In the genomic region with DNA sequence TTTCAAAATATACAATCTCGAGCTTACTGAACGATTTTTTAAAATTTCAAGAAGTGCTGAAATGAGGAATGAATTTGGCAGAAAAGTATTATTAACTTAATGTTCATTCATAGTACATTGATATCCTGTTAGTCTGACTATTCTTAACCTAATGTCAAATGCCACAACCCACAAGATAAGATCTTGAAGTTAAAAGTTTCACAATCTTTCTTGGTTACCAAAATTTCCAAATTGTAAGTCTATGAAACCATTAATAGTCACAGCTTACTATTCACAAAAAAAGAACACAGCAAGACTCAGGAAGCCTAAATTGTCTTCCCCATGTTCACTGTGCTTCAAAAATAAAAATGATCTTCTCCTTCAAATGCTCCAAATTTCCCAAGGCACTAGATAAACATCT, we compare ENCODE assay signal across 15 cellular contexts.
DNase-seq lines count a peak whose midpoint lies in the region; ATAC-seq and TF ChIP-seq lines count a peak whose summit lies in the region.
"Had no signal": no experiment of that assay in that cellular context is flagged by ENCODE, and none has a peak within 500 bp of the region (broad histone marks: within the 10 kb centered on the region; RNA-seq: fewer than 3 reads in every experiment).

No MANE protein-coding gene starts in this region.

- H3K4me2 ChIP-seq in OCI-LY7 (ENCODE audit: low read length) = no peak overlapping the region

- no peak overlapping the region for H2AFZ ChIP-seq in OCI-LY7 (ENCODE audit: low read length)

- TF ChIP-seq CTCF in CD4-positive, alpha-beta T cell (IDR thresholded peaks at IDR 0.05) = no peak
- no peak for TF ChIP-seq CTCF in OCI-LY7 (conservative IDR thresholded peaks at IDR 0.05; ENCODE audit: low read length)
- TF ChIP-seq CTCF in foreskin fibroblast (IDR thresholded peaks at IDR 0.05; ENCODE audit: low read depth, low read length) = no peak

- H3K27me3 Mint-ChIP-seq in CD4-positive, alpha-beta T cell = no peaks in the 10 kb centered on the region
- no peaks in the 10 kb centered on the region for H3K27me3 Mint-ChIP-seq in T-helper 1 cell treated with Interleukin-12 subunit alpha and Interleukin-12 subunit beta and Interleukin-4 antibody, amounts not matched to agents 30 μg/mL and 1 μg/mL, for 36 hours (ENCODE audit: low read depth)
- no peaks in the 10 kb centered on the region for H3K27me3 Mint-ChIP-seq in immature natural killer cell (ENCODE audit: low read depth in 3 of 3)

- H3K79me2 ChIP-seq in OCI-LY7 (ENCODE audit: insufficient read depth, low read depth, low read length) = no peaks in the 10 kb centered on the region

- DNase-seq in CD4-positive, alpha-beta T cell = no peak
- DNase-seq in GM04503 (ENCODE audit: low read depth) (peak; percentile 5), immature natural killer cell (peak in 1 of 3 donors; percentile 14), aorta (no peak), OCI-LY7 (ENCODE audit: low spot score) (no peak), foreskin fibroblast (no peak)
- DNase-seq: left ventricle myocardium inferior, SW 1271 had no signal

- BruUV-seq in OCI-LY7 (replicated peaks; lab: Mats Ljungman, UMichigan) = no TSS peak

- intact Hi-C loops in CD4-positive, alpha-beta T cell (cut with DNase I, micrococcal nuclease) = no loop called here
- intact Hi-C loops in aorta (cut with DNase I) = no loop called here
- intact Hi-C loops in OCI-LY7 (cut with micrococcal nuclease; ENCODE audit: unreplicated experiment) = no loop called here

- H3K36me3 ChIP-seq in aorta (ENCODE audit: control insufficient read depth in 1 of 2, insufficient read depth in 2 of 2, low read length in 1 of 2) (no peaks in the 10 kb centered on the region), OCI-LY7 (ENCODE audit: insufficient read depth, low read length) (peaks cover 3% of the 10 kb centered on the region; the same call in 1 of the 2 replicates)

- no peaks in the 10 kb centered on the region for H3K9me2 ChIP-seq in OCI-LY7 (ENCODE audit: insufficient read depth, low read length)

- no peak overlapping the region for H3K4me3 Mint-ChIP-seq in CD4-positive, alpha-beta T cell
- H3K4me3 Mint-ChIP-seq in T-helper 1 cell treated with Interleukin-12 subunit alpha and Interleukin-12 subunit beta and Interleukin-4 antibody, amounts not matched to agents 30 μg/mL and 1 μg/mL, for 36 hours = peak overlapping the region; percentile 58
- peak overlapping the region in 1 of 5 donors; percentile 7 for H3K4me3 Mint-ChIP-seq in immature natural killer cell
- H3K4me3 Mint-ChIP-seq: neural crest cell had no signal

- H4K20me1 ChIP-seq in OCI-LY7 (ENCODE audit: insufficient read depth, low read length) = no peaks in the 10 kb centered on the region
- H4K20me1 ChIP-seq: BLaER1 treated with 17β-estradiol and CSF1 and Interleukin-3, amounts not matched to agents 10 nM and 100 nM had no signal

- H3K4me3 ChIP-seq in aorta (ENCODE audit: low read length in 2 of 2) (no peak overlapping the region), OCI-LY7 (ENCODE audit: low read depth, low read length, poor library complexity, severe bottlenecking) (no peak overlapping the region), foreskin fibroblast (ENCODE audit: low read depth in 1 of 2, low read length in 2 of 2) (no peak overlapping the region)
- H3K4me3 ChIP-seq: BLaER1 treated with 17β-estradiol and CSF1 and Interleukin-3, amounts not matched to agents 10 nM and 100 nM; left ventricle myocardium inferior had no signal

- H3K4me1 ChIP-seq in aorta (ENCODE audit: control insufficient read depth in 1 of 2, insufficient read depth in 2 of 2, low read length in 2 of 2) (no peaks in the 10 kb centered on the region), OCI-LY7 (ENCODE audit: insufficient read depth, low read length, poor library complexity, severe bottlenecking) (no peaks in the 10 kb centered on the region)

- POLR2A ChIA-PET in CD4-positive, alpha-beta T cell (lab: Charles Lee) = no interaction called here
- POLR2A ChIA-PET in OCI-LY7 (lab: Charles Lee) = no interaction called here

- H3K4me1 Mint-ChIP-seq in CD4-positive, alpha-beta T cell (ENCODE audit: low read depth) = peaks cover 28% of the 10 kb centered on the region
- peaks cover 33% of the 10 kb centered on the region for H3K4me1 Mint-ChIP-seq in T-helper 1 cell treated with Interleukin-12 subunit alpha and Interleukin-12 subunit beta and Interleukin-4 antibody, amounts not matched to agents 30 μg/mL and 1 μg/mL, for 36 hours (ENCODE audit: low read depth)
- H3K4me1 Mint-ChIP-seq in immature natural killer cell = peaks cover 18 to 34% of the 10 kb centered on the region in 2 donors

- no peak for ATAC-seq in CD4-positive, alpha-beta T cell (ENCODE audit: poor library complexity)
- no peak for ATAC-seq in aorta (ENCODE audit: low FRiP score)
- no peak for ATAC-seq in GM21360 (IDR thresholded peaks at IDR 0.05; ENCODE audit: unreplicated experiment)
- ATAC-seq: activated naive CD4-positive, alpha-beta T cell treated with anti-CD3 and anti-CD28 coated beads, Interleukin-2, amount 50 U/mL, for 72 hours; HCT116; sciatic nerve had no signal

- H3K27me3 ChIP-seq in CD4-positive, alpha-beta T cell (ENCODE audit: control insufficient read depth, insufficient read depth, low read length) = no peaks in the 10 kb centered on the region
- H3K27me3 ChIP-seq in aorta (ENCODE audit: control insufficient read depth in 1 of 2, insufficient read depth in 2 of 2, low read length in 1 of 2) = no peaks in the 10 kb centered on the region
- H3K27me3 ChIP-seq: BLaER1 treated with 17β-estradiol and CSF1 and Interleukin-3, amounts not matched to agents 10 nM and 100 nM had no signal

- no peak overlapping the region for H3K27ac ChIP-seq in CD4-positive, alpha-beta T cell (ENCODE audit: low read depth, low read length)
- no peak overlapping the region for H3K27ac ChIP-seq in aorta (ENCODE audit: low read depth in 1 of 2, low read length in 2 of 2)
- no peak overlapping the region for H3K27ac ChIP-seq in OCI-LY7 (ENCODE audit: low read depth, low read length, poor library complexity, severe bottlenecking)
- H3K27ac ChIP-seq: left ventricle myocardium inferior had no signal

- no peaks in the 10 kb centered on the region for H3K9me3 ChIP-seq in CD4-positive, alpha-beta T cell (ENCODE audit: control insufficient read depth, low read length)
- H3K9me3 ChIP-seq in aorta (ENCODE audit: control insufficient read depth, low read length) (no peaks in the 10 kb centered on the region), OCI-LY7 (ENCODE audit: low read length) (no peaks in the 10 kb centered on the region)
- H3K9me3 ChIP-seq: BLaER1 treated with 17β-estradiol and CSF1 and Interleukin-3, amounts not matched to agents 10 nM and 100 nM; left ventricle myocardium inferior had no signal

- WGBS in aorta, 2 donors = 51 to 80% methylated on average over 2 of the region's 2 CpGs

- peak overlapping the region; percentile 45 for H3K27ac Mint-ChIP-seq in CD4-positive, alpha-beta T cell
- H3K27ac Mint-ChIP-seq in T-helper 1 cell treated with Interleukin-12 subunit alpha and Interleukin-12 subunit beta and Interleukin-4 antibody, amounts not matched to agents 30 μg/mL and 1 μg/mL, for 36 hours = peak overlapping the region; percentile 82
- peak overlapping the region in 5 of 6 donors; percentile 0 to 26 (median 4) for H3K27ac Mint-ChIP-seq in immature natural killer cell

- no peaks in the 10 kb centered on the region for H3K9me3 Mint-ChIP-seq in CD4-positive, alpha-beta T cell
- H3K9me3 Mint-ChIP-seq in T-helper 1 cell treated with Interleukin-12 subunit alpha and Interleukin-12 subunit beta and Interleukin-4 antibody, amounts not matched to agents 30 μg/mL and 1 μg/mL, for 36 hours = no peaks in the 10 kb centered on the region
- H3K9me3 Mint-ChIP-seq in immature natural killer cell = no peaks in the 10 kb centered on the region
- H3K9me3 Mint-ChIP-seq: activated naive CD4-positive, alpha-beta T cell treated with anti-CD3 and anti-CD28 coated beads, Interleukin-2, amount 50 U/mL, for 72 hours; neural crest cell had no signal

- H3K36me3 Mint-ChIP-seq in CD4-positive, alpha-beta T cell (ENCODE audit: low read depth) = peaks cover 41% of the 10 kb centered on the region
- H3K36me3 Mint-ChIP-seq in T-helper 1 cell treated with Interleukin-12 subunit alpha and Interleukin-12 subunit beta and Interleukin-4 antibody, amounts not matched to agents 30 μg/mL and 1 μg/mL, for 36 hours (ENCODE audit: low read depth) = peaks cover 14% of the 10 kb centered on the region
- peaks cover 13 to 16% (median 14%) of the 10 kb centered on the region in 3 donors for H3K36me3 Mint-ChIP-seq in immature natural killer cell

- CTCF ChIA-PET in CD4-positive, alpha-beta T cell (lab: Charles Lee) = interaction anchor here (2.3 kb wide), 1 partner anchor 71 kb away, joined by 7 read pairs; a partner anchor contains a TSS
- CTCF ChIA-PET in OCI-LY7 (lab: Charles Lee; ENCODE audit: unreplicated experiment) = no interaction called here

Comparison
In these comparisons a context has a peak if more than half of its experiments do, and no peak if none do; other contexts are left out.
1. H3K27ac Mint-ChIP-seq: peak in every context shown above with its lines; median percentile 82 in T-helper 1 cell treated with Interleukin-12 subunit alpha and Interleukin-12 subunit beta and Interleukin-4 antibody, amounts not matched to agents 30 μg/mL and 1 μg/mL, for 36 hours; 45 in CD4-positive, alpha-beta T cell; 4 in immature natural killer cell.